Comparison of ENCODE assay signal across 8 cellular contexts in the genomic region with DNA sequence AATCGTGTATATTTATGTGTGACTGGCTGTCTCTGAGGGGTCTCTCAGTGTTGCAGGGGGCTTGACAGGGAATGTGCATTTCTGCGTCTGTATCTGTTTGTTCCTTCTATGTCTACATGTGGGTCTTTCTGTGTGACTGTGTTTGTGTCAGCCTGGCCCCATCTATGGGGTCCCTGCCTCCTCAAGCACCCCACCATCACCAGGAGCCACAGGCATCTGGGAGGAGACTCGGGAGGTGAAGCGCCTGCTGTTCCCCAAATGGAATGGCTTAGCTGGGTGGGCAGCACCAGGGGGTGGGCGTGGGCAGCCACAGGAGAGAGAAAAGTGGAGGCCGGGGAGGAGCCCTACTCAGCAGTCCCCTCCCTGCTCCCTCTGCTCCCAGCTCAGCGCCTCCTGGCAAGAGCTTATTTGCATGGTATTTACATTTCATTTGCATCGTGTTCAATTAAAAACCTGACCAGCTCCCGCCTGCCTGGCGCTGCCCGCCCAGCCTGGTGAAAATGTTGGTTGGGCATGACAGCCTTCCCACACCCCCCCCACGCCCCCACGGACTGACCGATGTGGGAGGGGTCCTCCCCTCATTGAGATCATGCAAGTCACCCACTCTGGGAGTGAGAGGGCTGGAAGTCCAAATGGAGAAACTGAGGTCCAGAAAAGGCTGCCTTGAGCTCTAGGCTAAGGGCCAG. TPM values are rescaled to one million over a fixed set of nuclear protein-coding genes. Genes with fewer than 3 reads are reported as not detected.
DNase-seq lines count a peak whose midpoint lies in the region; ATAC-seq and TF ChIP-seq lines count a peak whose summit lies in the region.

No MANE protein-coding gene starts in this region.

- H3K4me3 ChIP-seq in thoracic aorta: no peak overlapping the region

- H3K36me3 Mint-ChIP-seq in Calu3 (ENCODE audit: insufficient read depth, unreplicated experiment): peaks cover 42% of the 10 kb centered on the region

- no peaks in the 10 kb centered on the region for H3K9me3 ChIP-seq in thoracic aorta

- intact Hi-C loops in Calu3 (cut with micrococcal nuclease; ENCODE audit: unreplicated experiment): loop anchor here (5.0 kb wide), 1 partner anchor 69 kb away; no protein-coding TSS in a partner anchor

- TF ChIP-seq CTCF in Calu3 (IDR thresholded peaks at IDR 0.05; ENCODE audit: unreplicated experiment) (no peak), thoracic aorta (IDR thresholded peaks at IDR 0.05) (no peak)

- H3K27me3 ChIP-seq in thoracic aorta (replicated peaks; ENCODE audit: insufficient read depth): no peaks in the 10 kb centered on the region

- no peaks in the 10 kb centered on the region for H3K36me3 ChIP-seq in thoracic aorta

- H3K4me1 Mint-ChIP-seq in Calu3 (ENCODE audit: low read depth, unreplicated experiment): peaks cover 49% of the 10 kb centered on the region

- H3K4me3 Mint-ChIP-seq in Calu3 (ENCODE audit: low read depth, unreplicated experiment): no peak overlapping the region

- BruUV-seq in Calu3 (replicated peaks; lab: Mats Ljungman, UMichigan): no TSS peak

- H3K27me3 Mint-ChIP-seq in Calu3 (ENCODE audit: unreplicated experiment): no peaks in the 10 kb centered on the region

- CTCF ChIA-PET in Calu3 (lab: Charles Lee): interaction anchor here (0.9 kb wide), 1 partner anchor 127 kb away, joined by 3 read pairs; no protein-coding TSS in a partner anchor

- H3K4me1 ChIP-seq in thoracic aorta (ENCODE audit: control insufficient read depth in 1 of 2, low read depth in 2 of 2): peaks cover 21 to 38% of the 10 kb centered on the region in 2 donors

- H3K27ac Mint-ChIP-seq in Calu3 (ENCODE audit: unreplicated experiment): no peak overlapping the region

- ATAC-seq in thoracic aorta (ENCODE audit: insufficient number of reproducible peaks, low FRiP score, low read depth) (no peak), GM18517 (IDR thresholded peaks at IDR 0.05; ENCODE audit: unreplicated experiment) (no peak)

- no peaks in the 10 kb centered on the region for H3K9me3 Mint-ChIP-seq in Calu3 (ENCODE audit: low read depth, unreplicated experiment)

- peak overlapping the region; percentile 92 to 93 for H3K27ac ChIP-seq in thoracic aorta

- DNase-seq in Calu3 (peak; percentile 77), NCI-H526 (lab: John Stamatoyannopoulos, UW) (peak; percentile 97 to 99), dermis blood vessel endothelial cell (peak; percentile 82), medulla oblongata (ENCODE audit: extremely low spot score) (peak; percentile 86), thoracic aorta (ENCODE audit: low spot score) (no peak)
- no peak for DNase-seq in activated CD8-positive, alpha-beta memory T cell treated with anti-CD3 and anti-CD28 coated beads, Interleukin-2, amount 50 U/mL, for 4 hours
- DNase-seq in NK-92 treated with Interleukin-12 subunit alpha and Interleukin-12 subunit beta, amount 100 ng/mL, for 24 hours (lab: John Stamatoyannopoulos, UW): no peak

RNA-seq across cellular contexts. Expression of gene CXXC5, which starts 50.5 kb away (rescaled TPM):
- 64.1 and 69.1 TPM in 2 replicates for total RNA-seq in Calu3 (2022)
- total RNA-seq in dermis blood vessel endothelial cell: 29.6 and 36.1 TPM in 2 replicates
- total RNA-seq in thoracic aorta: 10 to 100 TPM; 58.5 to 62.5 TPM

Comparison
In these comparisons a context has a peak if more than half of its experiments do, and no peak if none do; other contexts are left out.
1. DNase-seq: peak in Calu3 (single experiment), NCI-H526 (2 of 2), dermis blood vessel endothelial cell (single experiment) and medulla oblongata (single experiment); none in thoracic aorta (single experiment), activated CD8-positive, alpha-beta memory T cell treated with anti-CD3 and anti-CD28 coated beads, Interleukin-2, amount 50 U/mL, for 4 hours (single experiment) and NK-92 treated with Interleukin-12 subunit alpha and Interleukin-12 subunit beta, amount 100 ng/mL, for 24 hours (single experiment).